ENCODE assay signal across 1 cellular context in genomic region chr1:46445773-46446256, GRCh38.
TF ChIP-seq lines count a peak whose summit lies in the region.

No MANE protein-coding gene starts in this region.

TF ChIP-seq in HepG2, 621 proteins besides CTCF, POLR2A, EP300 and RAD21:
- TF ChIP-seq TARDBP (CRISPR knock-in tag; IDR thresholded peaks at IDR 0.05), result no peak
